Comparison of ENCODE assay signal across 15 cellular contexts in genomic region chr11:130524132-130524790, GRCh38.
"Had no signal": no experiment of that assay in that cellular context is flagged by ENCODE, and none has a peak within 500 bp of the region (broad histone marks: within the 10 kb centered on the region; RNA-seq: fewer than 3 reads in every experiment).

No MANE protein-coding gene starts in this region.

- ATAC-seq: pancreas; stimulated activated memory B cell treated with anti-CD40 and anti-IgM and Interleukin-4, amounts not matched to agents 10 μg/mL and 1 μg/mL and 100 μg/mL, for 72 hours had no signal

- H3K27ac Mint-ChIP-seq: stimulated activated memory B cell treated with anti-CD40 and anti-IgM and Interleukin-4, amounts not matched to agents 10 μg/mL and 1 μg/mL and 100 μg/mL, for 72 hours had no signal

- H3K9me3 ChIP-seq: pancreas, SJSA1 had no signal

- H3K27me3 ChIP-seq: pancreas, SJSA1 had no signal

- H3K4me3 ChIP-seq: dorsolateral prefrontal cortex, lung, pancreas, SJSA1 had no signal

- H3K4me1 Mint-ChIP-seq: stimulated activated memory B cell treated with anti-CD40 and anti-IgM and Interleukin-4, amounts not matched to agents 10 μg/mL and 1 μg/mL and 100 μg/mL, for 72 hours had no signal

- H3K36me3 ChIP-seq: pancreas, SJSA1 had no signal

- H3K27ac ChIP-seq: pancreas had no signal

- H3K4me3 Mint-ChIP-seq: stimulated activated memory B cell treated with anti-CD40 and anti-IgM and Interleukin-4, amounts not matched to agents 10 μg/mL and 1 μg/mL and 100 μg/mL, for 72 hours had no signal

- DNase-seq: activated CD4-positive, alpha-beta T cell treated with anti-CD3 and anti-CD28 coated beads, Interleukin-2, amount 50 U/mL, for 1 hour; activated naive CD4-positive, alpha-beta T cell treated with Interleukin-2 at 50 U/mL for 16 hours; activated T-cell treated with anti-CD3 and anti-CD28 coated beads for 4 hours; anterior cingulate cortex; dorsolateral prefrontal cortex; erythroblast; kidney glomerular epithelial cell; midbrain; pancreas; stimulated activated CD4-positive, alpha-beta T cell treated with anti-CD3 and anti-CD28 coated beads, Interleukin-2, amount 100 ng/mL, for 48 hours; T-helper 2 cell had no signal

- FAIRE-seq: pancreas, TTC549 had no signal

- H3K36me3 Mint-ChIP-seq: stimulated activated memory B cell treated with anti-CD40 and anti-IgM and Interleukin-4, amounts not matched to agents 10 μg/mL and 1 μg/mL and 100 μg/mL, for 72 hours had no signal
